In the genomic region with DNA sequence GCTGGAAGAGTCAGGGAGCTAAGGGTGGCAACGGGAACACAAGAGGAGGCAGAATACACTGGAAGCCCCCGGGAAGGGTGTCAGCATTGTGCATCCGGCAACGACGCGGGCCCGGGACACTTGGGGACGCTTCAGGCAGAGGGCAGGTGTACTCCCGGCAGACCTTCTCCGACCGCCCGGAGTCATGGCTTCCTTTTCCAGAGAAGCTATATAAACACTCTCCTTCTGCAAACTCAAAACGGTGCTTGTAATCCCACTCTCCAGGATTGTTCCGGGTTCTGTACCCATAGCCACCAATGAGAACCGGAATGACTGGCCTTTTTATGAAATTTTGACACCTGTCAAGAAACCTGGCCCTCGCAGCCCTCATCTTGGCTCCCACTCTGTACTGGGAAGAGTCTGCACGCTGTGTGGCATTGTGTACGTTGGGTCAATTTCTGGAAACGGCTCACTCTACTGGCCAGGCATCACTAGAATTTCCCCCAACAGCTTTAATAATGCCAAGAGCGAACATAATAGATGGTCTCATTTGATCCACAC, we compare ENCODE assay signal across 9 cellular contexts. TPM values are rescaled to one million over a fixed set of nuclear protein-coding genes. Genes with fewer than 3 reads are reported as not detected.
DNase-seq lines count a peak whose midpoint lies in the region; ATAC-seq, FAIRE-seq and TF ChIP-seq lines count a peak whose summit lies in the region.
"Had no signal": no experiment of that assay in that cellular context is flagged by ENCODE, and none has a peak within 500 bp of the region (broad histone marks: within the 10 kb centered on the region; RNA-seq: fewer than 3 reads in every experiment).

No MANE protein-coding gene starts in this region.

- peak overlapping the region; percentile 78 for H3K4me3 Mint-ChIP-seq in T-helper 2 cell treated with Interferon-gamma antibody and Interleukin-4, amounts not matched to agents 5 μg/mL and 100 μg/mL, for 36 hours
- peak overlapping the region; percentile 75 for H3K4me3 Mint-ChIP-seq in activated naive CD8-positive, alpha-beta T cell treated with anti-CD3 and anti-CD28 coated beads, Interleukin-2, amount 10 ng/mL, durations not matched to agents 7 days and 5 days

- intact Hi-C loops in kidney (cut with DNase I), result no loop called here

- no peaks in the 10 kb centered on the region for H3K36me3 ChIP-seq in kidney (ENCODE audit: control insufficient read depth in 1 of 2, insufficient read depth in 2 of 2, low read length in 2 of 2)
- H3K36me3 ChIP-seq in thoracic aorta, result no peaks in the 10 kb centered on the region

- H3K4me1 Mint-ChIP-seq in T-helper 2 cell treated with Interferon-gamma antibody and Interleukin-4, amounts not matched to agents 5 μg/mL and 100 μg/mL, for 36 hours (ENCODE audit: low read depth), result peaks cover 23% of the 10 kb centered on the region
- peaks cover 14% of the 10 kb centered on the region for H3K4me1 Mint-ChIP-seq in activated naive CD8-positive, alpha-beta T cell treated with anti-CD3 and anti-CD28 coated beads, Interleukin-2, amount 10 ng/mL, durations not matched to agents 7 days and 5 days

- no peaks in the 10 kb centered on the region for H3K27me3 ChIP-seq in thoracic aorta (replicated peaks; ENCODE audit: insufficient read depth)

- no peak for TF ChIP-seq CTCF in kidney (IDR thresholded peaks at IDR 0.05; ENCODE audit: borderline replicate concordance, extremely low read depth, insufficient read depth)
- no peak for TF ChIP-seq CTCF in thoracic aorta (IDR thresholded peaks at IDR 0.05)

- H3K4me3 ChIP-seq in kidney (ENCODE audit: low read length in 2 of 2), result peak overlapping the region; percentile 55 to 62
- H3K4me3 ChIP-seq in thoracic aorta, result peak overlapping the region; percentile 79

- peaks cover 0 to 5% of the 10 kb centered on the region in 2 donors for H3K9me3 ChIP-seq in kidney (ENCODE audit: control insufficient read depth in 1 of 2, low read length in 2 of 2)
- H3K9me3 ChIP-seq in thoracic aorta, result peaks cover 10% of the 10 kb centered on the region

- no peak for DNase-seq in T-helper 2 cell treated with Interferon-gamma antibody and Interleukin-4, amounts not matched to agents 5 μg/mL and 100 μg/mL, for 36 hours (ENCODE audit: low spot score)
- DNase-seq in T-helper 2 cell (no peak), kidney (peak; percentile 62), thoracic aorta (ENCODE audit: low spot score) (no peak), glomerular visceral epithelial cell (ENCODE audit: extremely low spot score) (no peak)
- DNase-seq in activated naive CD8-positive, alpha-beta T cell treated with anti-CD3 and anti-CD28 coated beads, Interleukin-2, amount 10 ng/mL, durations not matched to agents 7 days and 5 days, result no peak
- DNase-seq in stimulated activated CD4-positive, alpha-beta T cell treated with anti-CD3 and anti-CD28 coated beads, Interleukin-2, amount 100 ng/mL, for 24 hours, result no peak

- POLR2A ChIA-PET in activated naive CD8-positive, alpha-beta T cell treated with anti-CD3 and anti-CD28 coated beads, Interleukin-2, amount 10 ng/mL, durations not matched to agents 7 days and 5 days (lab: Charles Lee), result interaction anchor here (1.4 kb wide), 1 partner anchor 25 kb away, joined by 3 read pairs; the partner anchor contains the start of gene YTHDC2

- H3K36me3 Mint-ChIP-seq in T-helper 2 cell treated with Interferon-gamma antibody and Interleukin-4, amounts not matched to agents 5 μg/mL and 100 μg/mL, for 36 hours (ENCODE audit: low read depth), result peaks cover 8% of the 10 kb centered on the region
- H3K36me3 Mint-ChIP-seq in activated naive CD8-positive, alpha-beta T cell treated with anti-CD3 and anti-CD28 coated beads, Interleukin-2, amount 10 ng/mL, durations not matched to agents 7 days and 5 days, result peaks cover 9% of the 10 kb centered on the region

- FAIRE-seq in kidney (lab: Jason Lieb, UNC), result no peak

- peaks cover 23% of the 10 kb centered on the region for H3K9me3 Mint-ChIP-seq in T-helper 2 cell treated with Interferon-gamma antibody and Interleukin-4, amounts not matched to agents 5 μg/mL and 100 μg/mL, for 36 hours
- peaks cover 19% of the 10 kb centered on the region for H3K9me3 Mint-ChIP-seq in activated naive CD8-positive, alpha-beta T cell treated with anti-CD3 and anti-CD28 coated beads, Interleukin-2, amount 10 ng/mL, durations not matched to agents 7 days and 5 days

- H3K27ac ChIP-seq in kidney (ENCODE audit: low read depth in 2 of 2, low read length in 2 of 2), result no peak overlapping the region
- no peak overlapping the region for H3K27ac ChIP-seq in thoracic aorta

- peak; percentile 23 for ATAC-seq in activated naive CD8-positive, alpha-beta T cell treated with anti-CD3 and anti-CD28 coated beads, Interleukin-2, amount 10 ng/mL, durations not matched to agents 7 days and 5 days (ENCODE audit: low read depth)
- ATAC-seq in thoracic aorta (ENCODE audit: insufficient number of reproducible peaks, low FRiP score, low read depth) (no peak), HG02642 (IDR thresholded peaks at IDR 0.05; ENCODE audit: poor library complexity, unreplicated experiment) (no peak)

- peaks cover 79% of the 10 kb centered on the region for H3K27me3 Mint-ChIP-seq in T-helper 2 cell treated with Interferon-gamma antibody and Interleukin-4, amounts not matched to agents 5 μg/mL and 100 μg/mL, for 36 hours (ENCODE audit: low read depth)
- H3K27me3 Mint-ChIP-seq in activated naive CD8-positive, alpha-beta T cell treated with anti-CD3 and anti-CD28 coated beads, Interleukin-2, amount 10 ng/mL, durations not matched to agents 7 days and 5 days, result peaks cover 76% of the 10 kb centered on the region

- no peak overlapping the region for H3K9ac ChIP-seq in kidney (ENCODE audit: low read length in 2 of 2)

- peaks cover 0 to 2% of the 10 kb centered on the region in 2 donors for H3K4me1 ChIP-seq in kidney (ENCODE audit: control insufficient read depth in 1 of 2, insufficient read depth in 1 of 2, low read depth in 1 of 2, low read length in 2 of 2)
- peaks cover 5 to 23% of the 10 kb centered on the region in 2 donors for H3K4me1 ChIP-seq in thoracic aorta (ENCODE audit: control insufficient read depth in 1 of 2, low read depth in 2 of 2)

- H3K27ac Mint-ChIP-seq in T-helper 2 cell treated with Interferon-gamma antibody and Interleukin-4, amounts not matched to agents 5 μg/mL and 100 μg/mL, for 36 hours, result no peak overlapping the region
- no peak overlapping the region for H3K27ac Mint-ChIP-seq in activated naive CD8-positive, alpha-beta T cell treated with anti-CD3 and anti-CD28 coated beads, Interleukin-2, amount 10 ng/mL, durations not matched to agents 7 days and 5 days

RNA-seq across cellular contexts. Expression of gene MCC, which starts 0.5 kb away (rescaled TPM):
- 1 to 10 TPM; 3.8 to 4.4 TPM for total RNA-seq in activated naive CD8-positive, alpha-beta T cell treated with anti-CD3 and anti-CD28 coated beads, Interleukin-2, amount 10 ng/mL, durations not matched to agents 7 days and 5 days
- total RNA-seq in kidney (20.6 TPM), thoracic aorta (10 to 100 TPM; 14.6 to 27.2 TPM)
- polyA plus RNA-seq in kidney (ENCODE audit: insufficient read depth, low read depth, low replicate concordance), result 2.4 TPM

RNA-seq across cellular contexts. Expression of gene YTHDC2, which starts 24.8 kb away (rescaled TPM):
- 10 to 100 TPM; 37.7 to 37.9 TPM for total RNA-seq in activated naive CD8-positive, alpha-beta T cell treated with anti-CD3 and anti-CD28 coated beads, Interleukin-2, amount 10 ng/mL, durations not matched to agents 7 days and 5 days
- total RNA-seq in kidney (31.6 TPM), thoracic aorta (10 to 100 TPM; 30.3 to 38.9 TPM)
- polyA plus RNA-seq in kidney (ENCODE audit: insufficient read depth, low read depth, low replicate concordance), result 6.2 TPM

RNA-seq across cellular contexts. Expression of gene TSSK1B, which starts 53.9 kb away (rescaled TPM):
- not detected for total RNA-seq in activated naive CD8-positive, alpha-beta T cell treated with anti-CD3 and anti-CD28 coated beads, Interleukin-2, amount 10 ng/mL, durations not matched to agents 7 days and 5 days
- total RNA-seq in kidney, result 0.13 TPM
- not detected for polyA plus RNA-seq in kidney (ENCODE audit: insufficient read depth, low read depth, low replicate concordance)
- total RNA-seq in thoracic aorta, result not detected
- total RNA-seq: activated CD8-positive, alpha-beta memory T cell treated with anti-CD3 and anti-CD28 coated beads for 36 hours had no signal
